30 cellular contexts compared by ENCODE assay signal in the genomic region with DNA sequence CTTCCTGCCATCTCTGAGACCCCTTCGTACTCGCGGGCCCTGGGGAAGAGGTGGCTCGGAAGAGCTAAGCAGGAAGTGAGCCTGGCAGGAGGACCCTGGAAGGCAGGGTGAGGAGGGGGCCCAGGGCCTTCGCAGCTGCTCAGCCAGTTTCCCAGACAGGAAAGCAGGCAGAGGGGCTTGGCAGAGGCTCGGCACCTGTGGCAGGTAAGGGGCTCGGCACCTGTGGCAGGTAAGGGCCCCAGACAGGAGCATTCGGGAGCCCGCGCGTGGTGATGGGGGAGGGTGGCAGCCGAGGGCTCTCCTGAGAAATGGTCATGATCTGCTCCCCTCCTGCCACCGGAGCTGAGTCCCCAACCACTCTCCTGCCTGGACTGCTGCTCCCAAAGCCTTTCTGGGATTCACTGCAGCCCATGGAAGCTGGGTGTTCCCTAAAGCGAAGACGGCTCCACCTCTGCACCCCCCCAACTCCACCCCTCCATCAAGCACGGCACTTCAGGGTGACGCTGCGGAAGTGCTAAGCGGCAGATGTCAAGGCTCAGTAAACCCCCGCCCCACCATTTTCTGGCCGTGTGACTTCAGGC.
"Had no signal": no experiment of that assay in that cellular context is flagged by ENCODE, and none has a peak within 500 bp of the region (broad histone marks: within the 10 kb centered on the region; RNA-seq: fewer than 3 reads in every experiment).

No MANE protein-coding gene starts in this region.

- H3K36me3 Mint-ChIP-seq: activated naive CD4-positive, alpha-beta T cell treated with anti-CD3 and anti-CD28 coated beads, Interleukin-2, amount 50 U/mL, for 72 hours; brain had no signal

- H3K4me3 ChIP-seq: SJSA1 had no signal

- H3K36me3 ChIP-seq: SJSA1 had no signal

- H3K27ac Mint-ChIP-seq: activated CD8-positive, alpha-beta T cell treated with anti-CD3 and anti-CD28 coated beads, Interleukin-2, amount 10 ng/mL, durations not matched to agents 7 days and 5 days; activated naive CD4-positive, alpha-beta T cell treated with anti-CD3 and anti-CD28 coated beads, Interleukin-2, amount 50 U/mL, for 72 hours; activated naive CD8-positive, alpha-beta T cell treated with anti-CD3 and anti-CD28 coated beads, Interleukin-2, amount 50 U/mL, for 24 hours; brain; T-helper 2 cell treated with Interferon-gamma antibody and Interleukin-4, amounts not matched to agents 5 μg/mL and 100 μg/mL, for 36 hours had no signal

- H3K27me3 ChIP-seq: SJSA1 had no signal

- H3K9me3 Mint-ChIP-seq: activated naive CD8-positive, alpha-beta T cell treated with anti-CD3 and anti-CD28 coated beads, Interleukin-2, amount 50 U/mL, for 24 hours; T-helper 2 cell treated with Interferon-gamma antibody and Interleukin-4, amounts not matched to agents 5 μg/mL and 100 μg/mL, for 36 hours had no signal

- ATAC-seq: activated CD8-positive, alpha-beta T cell treated with anti-CD3 and anti-CD28 coated beads, Interleukin-2, amount 10 ng/mL, durations not matched to agents 7 days and 5 days; activated naive CD4-positive, alpha-beta T cell treated with anti-CD3 and anti-CD28 coated beads, Interleukin-2, amount 50 U/mL, for 72 hours; activated naive CD8-positive, alpha-beta T cell treated with anti-CD3 and anti-CD28 coated beads, Interleukin-2, amount 50 U/mL, for 24 hours; Panc1; SK-N-SH treated with all-trans-retinoic acid at 6 μM for 48 hours had no signal

- DNase-seq: activated CD4-positive, alpha-beta T cell treated with anti-CD3 and anti-CD28 coated beads for 48 hours; activated CD4-positive, alpha-beta T cell treated with anti-CD3 and anti-CD28 coated beads, Interleukin-2, amount 50 U/mL, for 4 hours; activated CD4-positive, CD25-positive, alpha-beta regulatory T cell treated with anti-CD3 and anti-CD28 coated beads, Interleukin-2, amount 50 U/mL, for 72 hours; activated CD8-positive, alpha-beta memory T cell treated with anti-CD3 and anti-CD28 coated beads, Interleukin-2, amount 50 U/mL, for 48 hours; activated CD8-positive, alpha-beta T cell treated with anti-CD3 and anti-CD28 coated beads, Interleukin-2, amount 10 ng/mL, durations not matched to agents 7 days and 5 days; activated naive CD4-positive, alpha-beta T cell treated with Interleukin-2 at 50 U/mL for 16 hours; activated naive CD8-positive, alpha-beta T cell treated with anti-CD3 and anti-CD28 coated beads, Interleukin-2, amount 50 U/mL, for 24 hours; activated T-cell treated with anti-CD3 and anti-CD28 coated beads, Interleukin-2, amount 50 U/mL, for 1 hour; amniotic stem cell; KG1; NCI-H1092 treated with DMSO at 0.1 percent for 48 hours; NCI-H1417 treated with DMSO at 0.1 percent for 48 hours; NCI-H1694; NCI-H2029; NCI-H345; NCI-H510A; NCI-H526 treated with DMSO at 0.1 percent for 48 hours; NCI-H82; NK-92 treated with Interleukin-12 subunit alpha and Interleukin-12 subunit beta, amount 100 ng/mL, for 24 hours; OCI-M1; Right ventricle myocardium superior; RPMI8226; SW 1271 had no signal

- H3K4me3 Mint-ChIP-seq: activated CD8-positive, alpha-beta T cell treated with anti-CD3 and anti-CD28 coated beads, Interleukin-2, amount 10 ng/mL, durations not matched to agents 7 days and 5 days; activated naive CD8-positive, alpha-beta T cell treated with anti-CD3 and anti-CD28 coated beads, Interleukin-2, amount 50 U/mL, for 24 hours; brain; central memory CD8-positive, alpha-beta T cell; T-helper 2 cell treated with Interferon-gamma antibody and Interleukin-4, amounts not matched to agents 5 μg/mL and 100 μg/mL, for 36 hours had no signal

- H3K4me1 ChIP-seq: SJSA1 had no signal

- H3K27me3 Mint-ChIP-seq: activated naive CD8-positive, alpha-beta T cell treated with anti-CD3 and anti-CD28 coated beads, Interleukin-2, amount 50 U/mL, for 24 hours; brain had no signal

- H3K9me3 ChIP-seq: SJSA1 had no signal

- H3K4me1 Mint-ChIP-seq: activated naive CD8-positive, alpha-beta T cell treated with anti-CD3 and anti-CD28 coated beads, Interleukin-2, amount 50 U/mL, for 24 hours; brain; central memory CD8-positive, alpha-beta T cell had no signal

- H3K27ac ChIP-seq: SJSA1 had no signal
